In the genomic region with DNA sequence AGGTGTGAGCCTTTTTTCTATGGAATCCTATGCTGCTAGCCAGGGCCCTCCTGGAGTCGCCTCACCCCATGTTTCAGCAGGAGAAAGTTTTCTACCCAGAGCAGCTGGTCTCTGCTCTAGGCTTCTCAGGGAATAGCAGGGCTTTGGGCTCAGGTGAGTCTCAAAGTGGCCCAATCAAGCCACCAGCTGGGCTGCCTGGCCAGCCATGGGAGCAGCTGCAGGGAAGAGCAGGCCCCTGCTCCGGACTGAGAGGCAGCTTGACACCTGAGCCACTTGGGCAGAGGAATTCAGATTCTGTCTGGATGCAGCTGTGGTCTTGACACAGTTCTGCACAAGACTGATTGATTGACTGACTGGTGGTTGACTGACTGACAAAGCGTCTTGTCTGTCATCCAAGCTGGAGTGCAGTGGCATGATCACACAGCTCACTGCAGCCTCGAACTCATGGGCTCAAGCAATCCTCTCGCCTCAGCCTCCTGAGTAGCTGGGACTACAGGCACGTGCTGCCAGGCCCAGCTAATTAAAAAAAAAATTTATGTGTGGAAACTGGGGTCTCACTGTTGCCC, we compare ENCODE assay signal across 17 cellular contexts.
"Had no signal": no experiment of that assay in that cellular context is flagged by ENCODE, and none has a peak within 500 bp of the region (broad histone marks: within the 10 kb centered on the region; RNA-seq: fewer than 3 reads in every experiment).

No MANE protein-coding gene starts in this region.

- ATAC-seq: activated T-cell treated with anti-CD3 and anti-CD28 coated beads, Interleukin-2, amount 50 U/mL, for 4 hours; heart right ventricle; lower lobe of right lung; naive thymus-derived CD4-positive, alpha-beta T cell had no signal

- H3K4me3 ChIP-seq: cardiac muscle cell, heart right ventricle, lower lobe of right lung, prostate gland, right atrium auricular region, tibial nerve had no signal

- H3K36me3 ChIP-seq: cardiac muscle cell, prostate gland, right atrium auricular region had no signal

- H3K4me3 Mint-ChIP-seq: activated naive CD8-positive, alpha-beta T cell treated with anti-CD3 and anti-CD28 coated beads, Interleukin-2, amount 10 ng/mL, durations not matched to agents 7 days and 5 days; activated T-cell treated with anti-CD3 and anti-CD28 coated beads, Interleukin-2, amount 50 U/mL, for 4 hours; naive thymus-derived CD4-positive, alpha-beta T cell; stimulated activated naive CD8-positive, alpha-beta T cell treated with anti-CD3 and anti-CD28 coated beads, Interleukin-15, Interleukin-2, amounts not matched to agents 100 ng/mL and 50 ng/mL, for 24 hours; T-helper 2 cell treated with Interferon-gamma antibody and Interleukin-4, amounts not matched to agents 5 μg/mL and 100 μg/mL, for 36 hours had no signal

- H3K4me1 ChIP-seq: prostate gland had no signal

- DNase-seq: activated CD4-positive, alpha-beta T cell treated with anti-CD3 and anti-CD28 coated beads for 1 hour; activated CD8-positive, alpha-beta memory T cell treated with anti-CD3 and anti-CD28 coated beads, Interleukin-2, amount 50 U/mL, for 48 hours; activated naive CD4-positive, alpha-beta T cell treated with Interleukin-2 at 50 U/mL for 16 hours; activated naive CD8-positive, alpha-beta T cell treated with anti-CD3 and anti-CD28 coated beads, Interleukin-2, amount 10 ng/mL, durations not matched to agents 7 days and 5 days; activated T-cell treated with anti-CD3 and anti-CD28 coated beads, Interleukin-2, amount 50 U/mL, for 4 hours; heart right ventricle; left colon; lower lobe of right lung; naive thymus-derived CD4-positive, alpha-beta T cell; SW 1271 had no signal

- H3K9me3 ChIP-seq: heart right ventricle, lower lobe of right lung, prostate gland, right atrium auricular region, tibial nerve had no signal

- H3K27me3 ChIP-seq: cardiac muscle cell, heart right ventricle, right atrium auricular region, tibial nerve had no signal

- H3K36me3 Mint-ChIP-seq: activated naive CD8-positive, alpha-beta T cell treated with anti-CD3 and anti-CD28 coated beads, Interleukin-2, amount 10 ng/mL, durations not matched to agents 7 days and 5 days had no signal

- H3K27ac Mint-ChIP-seq: activated naive CD8-positive, alpha-beta T cell treated with anti-CD3 and anti-CD28 coated beads, Interleukin-2, amount 10 ng/mL, durations not matched to agents 7 days and 5 days; stimulated activated naive CD8-positive, alpha-beta T cell treated with anti-CD3 and anti-CD28 coated beads, Interleukin-15, Interleukin-2, amounts not matched to agents 100 ng/mL and 50 ng/mL, for 24 hours; T-helper 2 cell treated with Interferon-gamma antibody and Interleukin-4, amounts not matched to agents 5 μg/mL and 100 μg/mL, for 36 hours had no signal

- H3K27me3 Mint-ChIP-seq: activated naive CD8-positive, alpha-beta T cell treated with anti-CD3 and anti-CD28 coated beads, Interleukin-2, amount 10 ng/mL, durations not matched to agents 7 days and 5 days; naive thymus-derived CD4-positive, alpha-beta T cell; stimulated activated naive CD8-positive, alpha-beta T cell treated with anti-CD3 and anti-CD28 coated beads, Interleukin-15, Interleukin-2, amounts not matched to agents 100 ng/mL and 50 ng/mL, for 24 hours had no signal

- H3K27ac ChIP-seq: heart right ventricle, lower lobe of right lung, prostate gland, right atrium auricular region, tibial nerve, VCaP had no signal

- H3K9me3 Mint-ChIP-seq: activated naive CD8-positive, alpha-beta T cell treated with anti-CD3 and anti-CD28 coated beads, Interleukin-2, amount 10 ng/mL, durations not matched to agents 7 days and 5 days; activated T-cell treated with anti-CD3 and anti-CD28 coated beads, Interleukin-2, amount 50 U/mL, for 4 hours; naive thymus-derived CD4-positive, alpha-beta T cell; stimulated activated naive CD8-positive, alpha-beta T cell treated with anti-CD3 and anti-CD28 coated beads, Interleukin-15, Interleukin-2, amounts not matched to agents 100 ng/mL and 50 ng/mL, for 24 hours; T-helper 2 cell treated with Interferon-gamma antibody and Interleukin-4, amounts not matched to agents 5 μg/mL and 100 μg/mL, for 36 hours had no signal
